Comparison of ENCODE assay signal across 8 cellular contexts in genomic region chr15:72342385-72342784, GRCh38. TPM values are rescaled to one million over a fixed set of nuclear protein-coding genes. Genes with fewer than 3 reads are reported as not detected.
DNase-seq lines count a peak whose midpoint lies in the region; ATAC-seq, FAIRE-seq and TF ChIP-seq lines count a peak whose summit lies in the region.

No MANE protein-coding gene starts in this region.

- ATAC-seq in HCT116, result peak; percentile 81
- peak; percentile 40 for ATAC-seq in activated B cell treated with CpG ODN at 0.5 μM for 24 hours (ENCODE audit: low read depth)
- ATAC-seq in HG03460 (IDR thresholded peaks at IDR 0.05; ENCODE audit: unreplicated experiment), result no peak
- ATAC-seq in GM21528 (IDR thresholded peaks at IDR 0.05; ENCODE audit: low FRiP score, unreplicated experiment), result no peak

- TF ChIP-seq RAD21 in HCT116 (IDR thresholded peaks at IDR 0.05; ENCODE audit: low read depth), result peak; percentile 59

- no TSS peak for BruUV-seq in HCT116 (replicated peaks; lab: Mats Ljungman, UMichigan)

- H3K9me3 ChIP-seq in HCT116 (ENCODE audit: control insufficient read depth in 1 of 2, insufficient read depth in 1 of 2, low read depth in 1 of 2, low read length in 2 of 2), result no peaks in the 10 kb centered on the region

- H3K27me3 Mint-ChIP-seq in CD14-positive monocyte (ENCODE audit: low read depth in 3 of 3), result peaks cover 0 to 3% (median 0%) of the 10 kb centered on the region in 3 donors
- no peaks in the 10 kb centered on the region for H3K27me3 Mint-ChIP-seq in activated B cell treated with CpG ODN at 0.5 μM for 24 hours

- H4K20me1 ChIP-seq in HCT116 (ENCODE audit: insufficient read depth), result no peaks in the 10 kb centered on the region

- DNase-seq in CD14-positive monocyte (ENCODE audit: low spot score), result no peak
- peak; percentile 7 for DNase-seq in HCT116 (ENCODE audit: low read depth, low spot score)
- DNase-seq in activated B cell treated with CpG ODN at 0.5 μM for 24 hours, result no peak
- peak; percentile 8 for DNase-seq in fibroblast of peridontal ligament (ENCODE audit: extremely low read depth)
- peak; percentile 35 for DNase-seq in stimulated activated CD4-positive, alpha-beta T cell treated with anti-CD3 and anti-CD28 coated beads, Interleukin-4, amount 100 ng/mL, for 24 hours
- no peak for DNase-seq in GM12891 (ENCODE audit: insufficient read length, low spot score)

- RAD21 ChIA-PET in HCT116 (lab: Charles Lee; ENCODE audit: low non-redundant PET in 1 of 2, low total read pairs in 2 of 2, uncharacterized antibody in 2 of 2, unreplicated experiment in 2 of 2), result no interaction called here

- no peaks in the 10 kb centered on the region for H3K27me3 ChIP-seq in HCT116 (ENCODE audit: insufficient read depth, low read length)

- no peaks in the 10 kb centered on the region for H3K9me3 Mint-ChIP-seq in CD14-positive monocyte
- no peaks in the 10 kb centered on the region for H3K9me3 Mint-ChIP-seq in activated B cell treated with CpG ODN at 0.5 μM for 24 hours

- no peak overlapping the region for H3K9ac ChIP-seq in HCT116 (ENCODE audit: low read length)

- H2AFZ ChIP-seq in HCT116 (ENCODE audit: low read depth, low read length, poor library complexity, severe bottlenecking), result no peak overlapping the region

- TF ChIP-seq POLR2A in HCT116 (IDR thresholded peaks at IDR 0.05; ENCODE audit: borderline replicate concordance, extremely low read depth, insufficient read depth, insufficient read length) (no peak), GM12891 (IDR thresholded peaks at IDR 0.05; ENCODE audit: low read depth, low read length) (no peak)

- H3K4me3 ChIP-seq in HCT116 (replicated peaks in 1 of 2; ENCODE audit: low read depth in 1 of 2, low read length in 2 of 2), result no peak overlapping the region

- CTCF ChIA-PET in HCT116 (lab: Charles Lee) (no interaction called here), activated B cell treated with CpG ODN at 0.5 μM for 24 hours (lab: Charles Lee) (no interaction called here)

- peaks cover 3 to 6% of the 10 kb centered on the region in 2 experiments; a peak in 3 of 4 replicates for H3K36me3 ChIP-seq in HCT116 (ENCODE audit: control insufficient read depth in 1 of 2, insufficient read depth in 2 of 2, low read length in 2 of 2)

- no peaks in the 10 kb centered on the region for H3K9me2 ChIP-seq in HCT116 (ENCODE audit: insufficient read depth)

- TF ChIP-seq CTCF in CD14-positive monocyte (IDR thresholded peaks at IDR 0.05) (peak; percentile 50), HCT116 (IDR thresholded peaks at IDR 0.05 in 2 of 3, conservative IDR thresholded peaks at IDR 0.05 in 1 of 3; ENCODE audit: borderline replicate concordance in 1 of 3, insufficient read depth in 1 of 3, low read depth in 2 of 3, low read length in 2 of 3) (peak; percentile 38 to 63 (median 54); a peak in 5 of 6 replicates), activated B cell treated with CpG ODN at 0.5 μM for 24 hours (IDR thresholded peaks at IDR 0.05) (no peak)

- H3K27ac ChIP-seq in HCT116 (ENCODE audit: low read depth, low read length), result no peak overlapping the region

- peaks cover 27% of the 10 kb centered on the region for H3K4me1 Mint-ChIP-seq in CD14-positive monocyte
- H3K4me1 Mint-ChIP-seq in activated B cell treated with CpG ODN at 0.5 μM for 24 hours, result no peaks in the 10 kb centered on the region

- no peak overlapping the region for H3K4me2 ChIP-seq in HCT116 (ENCODE audit: low read length)

- intact Hi-C loops in CD14-positive monocyte (cut with micrococcal nuclease), result no loop called here
- intact Hi-C loops in HCT116 (cut with micrococcal nuclease), result loop anchor here (5.0 kb wide), 1 partner anchor 255 kb away; no protein-coding TSS in a partner anchor
- intact Hi-C loops in activated B cell treated with CpG ODN at 0.5 μM for 24 hours (cut with micrococcal nuclease), result loop anchor here (10.0 kb wide), 1 partner anchor 332 kb away; no protein-coding TSS in a partner anchor

- FAIRE-seq in GM12891 (lab: Jason Lieb, UNC), result no peak

- peaks cover 0 to 3% of the 10 kb centered on the region in 2 experiments; a peak in 1 of 4 replicates for H3K4me1 ChIP-seq in HCT116 (ENCODE audit: control insufficient read depth in 1 of 2, insufficient read depth in 2 of 2, low read length in 2 of 2)

- H3K4me3 Mint-ChIP-seq in CD14-positive monocyte, result no peak overlapping the region
- H3K4me3 Mint-ChIP-seq in activated B cell treated with CpG ODN at 0.5 μM for 24 hours, result no peak overlapping the region

- H3K27ac Mint-ChIP-seq in CD14-positive monocyte, result peak overlapping the region in 1 of 7 donors; percentile 50
- H3K27ac Mint-ChIP-seq in activated B cell treated with CpG ODN at 0.5 μM for 24 hours, result no peak overlapping the region

- H3K79me2 ChIP-seq in HCT116 (ENCODE audit: insufficient read depth, low read length), result no peaks in the 10 kb centered on the region

- POLR2A ChIA-PET in HCT116 (lab: Charles Lee) (no interaction called here), activated B cell treated with CpG ODN at 0.5 μM for 24 hours (lab: Charles Lee) (no interaction called here)

- H3K36me3 Mint-ChIP-seq in CD14-positive monocyte (peaks cover 45 to 78% of the 10 kb centered on the region in 2 donors), activated B cell treated with CpG ODN at 0.5 μM for 24 hours (ENCODE audit: low read depth) (peaks cover 73% of the 10 kb centered on the region)

TF ChIP-seq in HCT116, 20 proteins besides CTCF, POLR2A, EP300 and RAD21:
- TF ChIP-seq ELF1 (IDR thresholded peaks at IDR 0.05; ENCODE audit: borderline replicate concordance, low read depth) (no peak), YY1 (IDR thresholded peaks at IDR 0.05; ENCODE audit: extremely low read depth, insufficient replicate concordance, low read depth, low read length) (no peak), TCF7L2 (IDR thresholded peaks at IDR 0.05; ENCODE audit: borderline replicate concordance, extremely low read depth, insufficient read depth, insufficient read length) (no peak)
TF ChIP-seq in HCT116: peak in this region for 0.

TF ChIP-seq in GM12891, 5 proteins besides CTCF, POLR2A, EP300 and RAD21:
- no peak for TF ChIP-seq POLR2AphosphoS5 (IDR thresholded peaks at IDR 0.05; ENCODE audit: low read depth, low read length)
- no peak for TF ChIP-seq PAX5 (IDR thresholded peaks at IDR 0.05; ENCODE audit: insufficient read depth, low read length, severe bottlenecking)
- TF ChIP-seq POU2F2 (IDR thresholded peaks at IDR 0.05; ENCODE audit: low read depth, low read length), result no peak
- no peak for TF ChIP-seq TAF1 (IDR thresholded peaks at IDR 0.05; ENCODE audit: low read depth, low read length)
- TF ChIP-seq SPI1 (IDR thresholded peaks at IDR 0.05; ENCODE audit: low read depth, low read length), result no peak

RNA-seq across cellular contexts. Expression of gene CELF6, which starts 22.4 kb away (rescaled TPM):
- polyA plus RNA-seq in CD14-positive monocyte, result not detected
- total RNA-seq in HCT116 (2021; ENCODE audit: unreplicated experiment) (0.52 TPM), activated B cell treated with CpG ODN at 0.5 μM for 24 hours (2.0 and 2.2 TPM in 2 replicates)
- 0.37 and 0.40 TPM in 2 replicates for polyA plus RNA-seq in HCT116 (2012)
- polyA plus RNA-seq in GM12891 (2012; ENCODE audit: low read depth, missing spikeins), result 0.31 TPM

RNA-seq across cellular contexts. Expression of gene HEXA, which starts 33.4 kb away (rescaled TPM):
- 100 to 1,000 TPM; 186 to 192 TPM for polyA plus RNA-seq in CD14-positive monocyte
- total RNA-seq in HCT116 (2021; ENCODE audit: unreplicated experiment) (57.1 TPM), activated B cell treated with CpG ODN at 0.5 μM for 24 hours (100 and 102 TPM in 2 replicates)
- polyA plus RNA-seq in HCT116 (2012), result 62.6 and 70.4 TPM in 2 replicates
- 66.8 TPM for polyA plus RNA-seq in GM12891 (2012; ENCODE audit: low read depth, missing spikeins)

RNA-seq across cellular contexts. Expression of gene TMEM202, which starts 55.7 kb away (rescaled TPM):
- polyA plus RNA-seq in CD14-positive monocyte, result not detected
- total RNA-seq in HCT116 (2021; ENCODE audit: unreplicated experiment) (not detected), activated B cell treated with CpG ODN at 0.5 μM for 24 hours (not detected in 2 replicates)
- not detected in 2 replicates for polyA plus RNA-seq in HCT116 (2012)
- not detected for polyA plus RNA-seq in GM12891 (2012; ENCODE audit: low read depth, missing spikeins)

Comparison
In these comparisons a context has a peak if more than half of its experiments do, and no peak if none do; other contexts are left out.
1. DNase-seq: peak in HCT116 (single experiment), fibroblast of peridontal ligament (single experiment) and stimulated activated CD4-positive, alpha-beta T cell treated with anti-CD3 and anti-CD28 coated beads, Interleukin-4, amount 100 ng/mL, for 24 hours (single experiment); none in CD14-positive monocyte (single experiment), activated B cell treated with CpG ODN at 0.5 μM for 24 hours (single experiment) and GM12891 (single experiment).
2. ATAC-seq: peak in HCT116 (single experiment) and activated B cell treated with CpG ODN at 0.5 μM for 24 hours (single experiment); none in HG03460 (single experiment) and GM21528 (single experiment).
3. intact Hi-C loops: an anchor here in HCT116 (5.0 kb wide) and activated B cell treated with CpG ODN at 0.5 μM for 24 hours (10.0 kb wide); none called in CD14-positive monocyte.